In genomic region chr16:78251115-78251514, GRCh38 we compare ENCODE assay signal across 7 cellular contexts.
"Had no signal": no experiment of that assay in that cellular context is flagged by ENCODE, and none has a peak within 500 bp of the region (broad histone marks: within the 10 kb centered on the region; RNA-seq: fewer than 3 reads in every experiment).

No MANE protein-coding gene starts in this region.

- H3K4me3 Mint-ChIP-seq: H9 had no signal

- H3K27ac Mint-ChIP-seq: H9 had no signal

- H2AFZ ChIP-seq: GM23248 had no signal

- H3K4me3 ChIP-seq: GM23248, K562 had no signal

- H3K9ac ChIP-seq: GM23248 had no signal

- H3K27ac ChIP-seq: GM23248, HL-60 had no signal

- DNase-seq: GM23248, H9, HCEC 1CT, IMR-90, KG1 had no signal

- H3K9me3 Mint-ChIP-seq: H9 had no signal

- ATAC-seq: K562 had no signal
